ENCODE assay signal across 7 cellular contexts in the genomic region with DNA sequence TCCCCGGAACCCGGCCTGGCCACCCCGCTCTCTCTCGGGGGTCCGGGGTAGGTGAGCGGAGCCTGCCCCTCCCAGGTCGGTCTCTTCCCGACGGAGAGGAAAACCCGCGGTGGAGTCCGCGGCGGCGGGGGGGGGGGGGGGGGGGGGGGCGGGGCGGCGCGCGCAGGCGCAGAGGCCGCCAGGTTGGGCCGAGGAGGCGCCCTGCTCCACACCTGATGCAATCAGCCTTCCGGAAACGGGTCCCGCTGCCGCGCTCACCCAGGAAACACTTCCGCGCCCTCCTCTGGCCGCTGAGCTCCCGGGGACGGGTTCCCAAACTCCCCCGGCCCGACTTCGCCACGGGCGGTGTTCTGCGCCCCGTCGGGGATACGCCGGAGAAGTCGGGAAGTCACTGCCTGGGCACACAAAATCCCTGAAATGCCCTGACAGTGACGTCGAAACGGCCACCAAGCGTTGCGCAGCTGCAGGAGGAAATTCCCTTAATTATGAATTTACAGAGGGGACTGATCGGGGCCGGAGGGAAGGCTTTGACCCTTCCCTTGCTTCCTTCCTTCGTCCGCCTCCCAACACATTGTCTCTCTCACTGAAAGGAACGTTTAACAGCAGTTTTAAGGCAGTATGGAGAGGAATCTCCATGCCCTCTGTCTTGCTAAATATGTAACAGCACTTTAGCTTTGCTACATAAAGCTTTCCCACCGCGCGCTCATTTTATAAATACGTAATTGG. TPM values are rescaled to one million over a fixed set of nuclear protein-coding genes. Genes with fewer than 3 reads are reported as not detected.
DNase-seq lines count a peak whose midpoint lies in the region; ATAC-seq, FAIRE-seq and TF ChIP-seq lines count a peak whose summit lies in the region.

No MANE protein-coding gene starts in this region.

- peaks cover 0 to 63% of the 10 kb centered on the region in 2 donors for H3K27me3 ChIP-seq in left lung

- TF ChIP-seq CTCF in chondrocyte (IDR thresholded peaks at IDR 0.05) (peak; percentile 79), left lung (IDR thresholded peaks at IDR 0.05) (peak in 1 of 2 donors; percentile 30)

- intact Hi-C loops in left lung (cut with DNase I) = no loop called here

- H3K4me1 Mint-ChIP-seq in chondrocyte (ENCODE audit: low read depth) = peaks cover 44% of the 10 kb centered on the region

- peak overlapping the region; percentile 78 for H3K4me3 Mint-ChIP-seq in chondrocyte (ENCODE audit: unreplicated experiment)

- ATAC-seq in HG02623 (IDR thresholded peaks at IDR 0.05; ENCODE audit: unreplicated experiment) (peak; percentile 33), left lung (peak; percentile 57)

- DNase-seq in GM12892 (ENCODE audit: insufficient read length) = peak; percentile 73
- DNase-seq in NCI-H1417 treated with DMSO at 0.1 percent for 48 hours (lab: John Stamatoyannopoulos, UW) = peak; percentile 52
- DNase-seq in T1000 (lab: John Stamatoyannopoulos, UW) = peak; percentile 85
- DNase-seq in chondrocyte (ENCODE audit: low spot score) = no peak
- DNase-seq in left lung = peak; percentile 77 to 90
- peak; percentile 55 to 56 for DNase-seq in stimulated activated CD4-positive, alpha-beta T cell treated with anti-CD3 and anti-CD28 coated beads, Interleukin-4, amount 100 ng/mL, for 4 hours

- H3K9me3 ChIP-seq in left lung = no peaks in the 10 kb centered on the region

- H3K36me3 Mint-ChIP-seq in chondrocyte (ENCODE audit: low read depth) = no peaks in the 10 kb centered on the region

- FAIRE-seq in GM12892 (lab: Jason Lieb, UNC) = peak; percentile 79

- peak; percentile 78 for TF ChIP-seq POLR2A in GM12892 (IDR thresholded peaks at IDR 0.05; ENCODE audit: low read depth, low read length)

- peak overlapping the region; percentile 85 to 89 for H3K27ac ChIP-seq in left lung

- H3K9me3 Mint-ChIP-seq in chondrocyte (ENCODE audit: low read depth) = no peaks in the 10 kb centered on the region

- peak overlapping the region; percentile 50 to 64 for H3K4me3 ChIP-seq in left lung

- peaks cover 6 to 52% of the 10 kb centered on the region in 2 donors for H3K4me1 ChIP-seq in left lung

- H3K27me3 Mint-ChIP-seq in chondrocyte (ENCODE audit: low read depth) = no peaks in the 10 kb centered on the region

- peak overlapping the region; percentile 98 for H3K27ac Mint-ChIP-seq in chondrocyte (ENCODE audit: unreplicated experiment)

- no peaks in the 10 kb centered on the region for H3K36me3 ChIP-seq in left lung

RNA-seq across cellular contexts. Expression of a gene that starts 2.1 kb away (rescaled TPM):
- polyA plus RNA-seq in GM12892 (2012; ENCODE audit: missing spikeins) = 12.2 TPM
- 111 to 192 TPM (median 119 TPM) in 3 replicates for total RNA-seq in chondrocyte
- 10 to 100 TPM; 55.6 to 94.8 TPM for total RNA-seq in left lung

RNA-seq across cellular contexts. Expression of a gene that starts 40.3 kb away (rescaled TPM):
- polyA plus RNA-seq in GM12892 (2012; ENCODE audit: missing spikeins) = 126 TPM
- total RNA-seq in chondrocyte (771 to 856 TPM (median 807 TPM) in 3 replicates), left lung (10 to 100 TPM; 26.5 to 31.6 TPM)

Comparison
In these comparisons a context has a peak if more than half of its experiments do, and no peak if none do; other contexts are left out.
1. RNA of a gene that starts 40.3 kb away (total RNA-seq): 771 to 856 TPM in chondrocyte; 26.5 to 31.6 TPM in left lung; every median in the first group is over 10 times any median in the second.